In genomic region chr17:14261406-14261805, GRCh38 we compare ENCODE assay signal across 19 cellular contexts. TPM values are rescaled to one million over a fixed set of nuclear protein-coding genes. Genes with fewer than 3 reads are reported as not detected.
DNase-seq lines count a peak whose midpoint lies in the region; ATAC-seq and TF ChIP-seq lines count a peak whose summit lies in the region.
"Had no signal": no experiment of that assay in that cellular context is flagged by ENCODE, and none has a peak within 500 bp of the region (broad histone marks: within the 10 kb centered on the region; RNA-seq: fewer than 3 reads in every experiment).

No MANE protein-coding gene starts in this region.

- H3K36me3 Mint-ChIP-seq in T-helper 17 cell (ENCODE audit: low read depth), result peaks cover 3% of the 10 kb centered on the region
- H3K36me3 Mint-ChIP-seq: CD4-positive, CD25-positive, alpha-beta regulatory T cell had no signal

- H3K4me1 Mint-ChIP-seq in T-helper 17 cell, result peaks cover 3% of the 10 kb centered on the region
- H3K4me1 Mint-ChIP-seq: B cell; CD4-positive, CD25-positive, alpha-beta regulatory T cell had no signal

- no peak for ATAC-seq in HG03432 (IDR thresholded peaks at IDR 0.05; ENCODE audit: unreplicated experiment)
- no peak for ATAC-seq in GM18505 (IDR thresholded peaks at IDR 0.05; ENCODE audit: unreplicated experiment)
- no peak for ATAC-seq in T-helper 17 cell
- ATAC-seq: CD8-positive, alpha-beta T cell had no signal

- H3K9me3 ChIP-seq in T-helper 17 cell (ENCODE audit: control insufficient read depth, low read length, poor library complexity, severe bottlenecking), result no peaks in the 10 kb centered on the region
- H3K9me3 ChIP-seq: Caco-2 had no signal

- no peak for TF ChIP-seq POLR2A in GM18505 (IDR thresholded peaks at IDR 0.05; ENCODE audit: borderline replicate concordance, extremely low read depth, insufficient read depth, insufficient read length)

- no peak overlapping the region for H3K4me3 Mint-ChIP-seq in T-helper 17 cell
- H3K4me3 Mint-ChIP-seq: B cell; CD4-positive, CD25-positive, alpha-beta regulatory T cell; CD8-positive, alpha-beta T cell had no signal

- DNase-seq in DMS 273 (lab: John Stamatoyannopoulos, UW; ENCODE audit: unreplicated experiment), result peak; percentile 39
- no peak for DNase-seq in DMS 273 treated with DMSO at 0.1 percent for 48 hours (lab: John Stamatoyannopoulos, UW)
- DNase-seq in NCI-H524 (lab: John Stamatoyannopoulos, UW), result peak; percentile 61 to 86
- DNase-seq in NCI-H82 treated with DMSO at 0.1 percent for 48 hours (lab: John Stamatoyannopoulos, UW; ENCODE audit: unreplicated experiment), result peak; percentile 4
- DNase-seq in cerebellum (ENCODE audit: low spot score), result peak; percentile 13
- no peak for DNase-seq in T-helper 17 cell
- DNase-seq: Caco-2; CD4-positive, CD25-positive, alpha-beta regulatory T cell; CD8-positive, alpha-beta T cell; DMS53; DMS79 treated with DMSO at 0.1 percent for 48 hours; GM23248; H7; HCEC 1CT had no signal

- H3K27ac Mint-ChIP-seq in T-helper 17 cell, result no peak overlapping the region
- H3K27ac Mint-ChIP-seq: B cell; CD4-positive, CD25-positive, alpha-beta regulatory T cell; CD8-positive, alpha-beta T cell had no signal

- H3K27me3 Mint-ChIP-seq in T-helper 17 cell, result peaks cover 5% of the 10 kb centered on the region

RNA-seq across cellular contexts. Expression of gene CDRT15, which starts 24.7 kb away (rescaled TPM):
- total RNA-seq in cerebellum (not detected), T-helper 17 cell (not detected)
- total RNA-seq: B cell; Caco-2; CD4-positive, CD25-positive, alpha-beta regulatory T cell; CD8-positive, alpha-beta T cell; Daoy; GM23248; H1; H7 had no signal

RNA-seq across cellular contexts. Expression of gene HS3ST3B1, which starts 39.5 kb away (rescaled TPM):
- total RNA-seq in cerebellum (1.4 TPM), T-helper 17 cell (10 to 100 TPM; 13.5 to 15.4 TPM)

Comparison
In these comparisons a context has a peak if more than half of its experiments do, and no peak if none do; other contexts are left out.
1. DNase-seq: peak in DMS 273 (single experiment), NCI-H524 (2 of 2), NCI-H82 treated with DMSO at 0.1 percent for 48 hours (single experiment) and cerebellum (single experiment); none in DMS 273 treated with DMSO at 0.1 percent for 48 hours (single experiment) and T-helper 17 cell (0 of 3).